Comparison of ENCODE assay signal across 8 cellular contexts in the genomic region with DNA sequence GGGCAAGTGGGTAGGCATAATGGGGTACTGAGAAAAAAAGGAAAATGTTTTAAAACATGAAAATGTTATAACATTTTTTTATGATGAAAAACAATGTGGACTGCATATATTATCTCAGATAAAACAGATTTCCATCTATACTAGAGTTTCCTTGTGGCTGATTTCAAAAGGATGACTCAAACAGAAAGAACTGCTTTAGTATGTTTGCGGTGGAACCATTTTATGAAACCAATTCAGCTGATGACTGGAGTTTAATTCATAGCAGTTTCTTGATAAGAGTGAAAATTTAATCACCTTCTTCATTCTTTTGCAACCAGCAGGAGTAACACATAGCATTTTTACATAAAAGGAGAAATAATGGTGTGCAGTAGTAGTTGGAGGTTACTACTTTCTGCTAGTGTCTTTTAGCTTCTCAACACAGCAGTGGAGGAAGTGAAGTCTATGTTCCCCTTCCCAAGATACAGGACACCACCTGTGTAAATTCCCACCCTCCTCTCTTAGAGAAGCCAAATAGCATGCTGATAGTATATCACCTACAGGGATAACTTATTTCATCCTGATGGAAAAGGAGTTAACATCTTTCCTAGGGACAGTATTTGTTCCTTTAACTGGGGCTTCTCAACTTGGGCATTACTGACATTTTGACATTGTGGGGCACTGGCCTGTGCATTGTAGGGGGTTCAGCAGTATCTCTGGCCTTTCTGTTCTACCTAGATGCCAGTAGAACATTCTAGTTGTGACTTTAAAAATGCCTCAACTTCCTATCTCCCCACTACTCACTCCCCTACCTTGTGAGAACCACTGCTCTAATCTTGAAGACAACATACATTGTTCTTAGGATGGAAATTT. TPM values are rescaled to one million over a fixed set of nuclear protein-coding genes. Genes with fewer than 3 reads are reported as not detected.
DNase-seq lines count a peak whose midpoint lies in the region; ATAC-seq, FAIRE-seq and TF ChIP-seq lines count a peak whose summit lies in the region.

No MANE protein-coding gene starts in this region.

- H3K27ac Mint-ChIP-seq in endothelial cell (ENCODE audit: unreplicated experiment) = peak overlapping the region; percentile 25
- peak overlapping the region; percentile 56 for H3K27ac Mint-ChIP-seq in stimulated activated naive B cell treated with anti-CD40 and anti-IgM and Interleukin-4, amounts not matched to agents 10 μg/mL and 1 μg/mL and 100 μg/mL, for 72 hours

- no peaks in the 10 kb centered on the region for H3K27me3 Mint-ChIP-seq in endothelial cell (ENCODE audit: unreplicated experiment)
- no peaks in the 10 kb centered on the region for H3K27me3 Mint-ChIP-seq in stimulated activated naive B cell treated with anti-CD40 and anti-IgM and Interleukin-4, amounts not matched to agents 10 μg/mL and 1 μg/mL and 100 μg/mL, for 72 hours

- no peak for TF ChIP-seq POLR2A in GM12892 (IDR thresholded peaks at IDR 0.05; ENCODE audit: low read depth, low read length)
- TF ChIP-seq POLR2A in H54 (IDR thresholded peaks at IDR 0.05; ENCODE audit: low read depth, low read length) = no peak

- H3K4me3 Mint-ChIP-seq in endothelial cell (ENCODE audit: unreplicated experiment) = no peak overlapping the region
- peak overlapping the region; percentile 22 to 31 for H3K4me3 Mint-ChIP-seq in stimulated activated naive B cell treated with anti-CD40 and anti-IgM and Interleukin-4, amounts not matched to agents 10 μg/mL and 1 μg/mL and 100 μg/mL, for 72 hours

- intact Hi-C loops in OCI-LY7 (cut with micrococcal nuclease; ENCODE audit: unreplicated experiment) = no loop called here

- H3K36me3 ChIP-seq in OCI-LY7 (ENCODE audit: insufficient read depth, low read length) (peaks cover 76% of the 10 kb centered on the region), SJCRH30 (0 out of 2 replicates have a peak, but pooled peaks cover 4% of the 10 kb centered on the region)

- TF ChIP-seq CTCF in OCI-LY7 (conservative IDR thresholded peaks at IDR 0.05; ENCODE audit: low read length) (no peak), endothelial cell (IDR thresholded peaks at IDR 0.05; ENCODE audit: unreplicated experiment) (no peak)

- H3K27me3 ChIP-seq in SJCRH30 = no peaks in the 10 kb centered on the region

- no peaks in the 10 kb centered on the region for H3K9me2 ChIP-seq in OCI-LY7 (ENCODE audit: insufficient read depth, low read length)

- peaks cover 100% of the 10 kb centered on the region for H3K79me2 ChIP-seq in OCI-LY7 (ENCODE audit: insufficient read depth, low read depth, low read length)

- POLR2A ChIA-PET in OCI-LY7 (lab: Charles Lee) = interaction anchor here (0.6 to 2.4 kb wide), 5 partner anchors 9 to 20 kb away, joined by 3 to 11 read pairs (median 3); no protein-coding TSS in a partner anchor

- H3K9me3 ChIP-seq in OCI-LY7 (ENCODE audit: low read length) = no peaks in the 10 kb centered on the region; the same call in 1 of the 2 replicates
- H3K9me3 ChIP-seq in SJCRH30 (replicated peaks) = no peaks in the 10 kb centered on the region

- CTCF ChIA-PET in OCI-LY7 (lab: Charles Lee; ENCODE audit: unreplicated experiment) = no interaction called here

- peak; percentile 84 to 90 for ATAC-seq in stimulated activated naive B cell treated with anti-CD40 and anti-IgM and Interleukin-4, amounts not matched to agents 10 μg/mL and 1 μg/mL and 100 μg/mL, for 72 hours (replicated peaks)

- DNase-seq in GM12892 (ENCODE audit: insufficient read length) (no peak), H54 (ENCODE audit: insufficient read length, low spot score) (no peak), OCI-LY7 (ENCODE audit: low spot score) (no peak), endothelial cell (ENCODE audit: low spot score) (no peak), SJCRH30 (no peak), DMS79 (lab: John Stamatoyannopoulos, UW) (no peak), NCI-H510A treated with DMSO at 0.1 percent for 48 hours (lab: John Stamatoyannopoulos, UW) (no peak)
- no peak for DNase-seq in stimulated activated naive B cell treated with anti-CD40 and anti-IgM and Interleukin-4, amounts not matched to agents 10 μg/mL and 1 μg/mL and 100 μg/mL, for 72 hours

- peak overlapping the region; percentile 42 for H3K4me2 ChIP-seq in OCI-LY7 (ENCODE audit: low read length)

- H3K9me3 Mint-ChIP-seq in endothelial cell (ENCODE audit: unreplicated experiment) = no peaks in the 10 kb centered on the region
- H3K9me3 Mint-ChIP-seq in stimulated activated naive B cell treated with anti-CD40 and anti-IgM and Interleukin-4, amounts not matched to agents 10 μg/mL and 1 μg/mL and 100 μg/mL, for 72 hours = no peaks in the 10 kb centered on the region

- peaks cover 25% of the 10 kb centered on the region; the same call in 1 of the 2 replicates for H4K20me1 ChIP-seq in OCI-LY7 (ENCODE audit: insufficient read depth, low read length)

- peaks cover 98% of the 10 kb centered on the region for H3K4me1 ChIP-seq in OCI-LY7 (ENCODE audit: insufficient read depth, low read length, poor library complexity, severe bottlenecking)
- peaks cover 10% of the 10 kb centered on the region for H3K4me1 ChIP-seq in SJCRH30

- peaks cover 27% of the 10 kb centered on the region for H3K4me1 Mint-ChIP-seq in endothelial cell (ENCODE audit: unreplicated experiment)
- peaks cover 23 to 42% of the 10 kb centered on the region in 2 donors for H3K4me1 Mint-ChIP-seq in stimulated activated naive B cell treated with anti-CD40 and anti-IgM and Interleukin-4, amounts not matched to agents 10 μg/mL and 1 μg/mL and 100 μg/mL, for 72 hours

- BruUV-seq in OCI-LY7 (replicated peaks; lab: Mats Ljungman, UMichigan) = TSS peak; percentile 2

- H2AFZ ChIP-seq in OCI-LY7 (ENCODE audit: low read length) = no peak overlapping the region

- H3K27ac ChIP-seq in OCI-LY7 (ENCODE audit: low read depth, low read length, poor library complexity, severe bottlenecking) (peak overlapping the region; percentile 63), SJCRH30 (no peak overlapping the region)

- H3K4me3 ChIP-seq in OCI-LY7 (ENCODE audit: low read depth, low read length, poor library complexity, severe bottlenecking) (peak overlapping the region; percentile 15), SJCRH30 (no peak overlapping the region)

- no peaks in the 10 kb centered on the region for H3K36me3 Mint-ChIP-seq in endothelial cell (ENCODE audit: low read depth, unreplicated experiment)
- H3K36me3 Mint-ChIP-seq in stimulated activated naive B cell treated with anti-CD40 and anti-IgM and Interleukin-4, amounts not matched to agents 10 μg/mL and 1 μg/mL and 100 μg/mL, for 72 hours = peaks cover 6 to 8% of the 10 kb centered on the region in 2 donors

- FAIRE-seq in GM12892 (lab: Jason Lieb, UNC) (peak; percentile 80), H54 (lab: Jason Lieb, UNC) (peak; percentile 86)

RNA-seq across cellular contexts. Expression of gene PELI1, which starts 29.9 kb away (rescaled TPM):
- polyA plus RNA-seq in GM12892 (2012; ENCODE audit: missing spikeins) = 30.7 TPM
- 108 and 110 TPM in 2 replicates for total RNA-seq in OCI-LY7 (2014; rRNA removed; shearing (Covaris generic))
- total RNA-seq in OCI-LY7 (2022) = 174 and 211 TPM in 2 replicates
- total RNA-seq in endothelial cell (ENCODE audit: unreplicated experiment) = 46.4 TPM
- 45.8 and 48.4 TPM in 2 replicates for total RNA-seq in SJCRH30 (2014; rRNA removed; shearing (Covaris generic))
